In genomic region chr3:139112230-139112558, GRCh38 we compare ENCODE assay signal across 2 cellular contexts.
"Had no signal": no experiment of that assay in that cellular context is flagged by ENCODE, and none has a peak within 500 bp of the region (broad histone marks: within the 10 kb centered on the region; RNA-seq: fewer than 3 reads in every experiment).

No MANE protein-coding gene starts in this region.

- H3K27me3 ChIP-seq: adrenal gland had no signal

- H3K36me3 ChIP-seq: adrenal gland had no signal

- H3K27ac ChIP-seq: adrenal gland, VCaP had no signal

- H3K9me3 ChIP-seq: adrenal gland had no signal

- H3K4me3 ChIP-seq: adrenal gland had no signal

- H3K4me1 ChIP-seq: adrenal gland had no signal
